9 cellular contexts compared by ENCODE assay signal in genomic region chr2:222693837-222694236, GRCh38. TPM values are rescaled to one million over a fixed set of nuclear protein-coding genes. Genes with fewer than 3 reads are reported as not detected.
DNase-seq lines count a peak whose midpoint lies in the region; ATAC-seq lines count a peak whose summit lies in the region.
"Had no signal": no experiment of that assay in that cellular context is flagged by ENCODE, and none has a peak within 500 bp of the region (broad histone marks: within the 10 kb centered on the region; RNA-seq: fewer than 3 reads in every experiment).

No MANE protein-coding gene starts in this region.

- DNase-seq in DMS 273 (lab: John Stamatoyannopoulos, UW; ENCODE audit: unreplicated experiment) (peak; percentile 48), DMS 273 treated with DMSO at 0.1 percent for 48 hours (lab: John Stamatoyannopoulos, UW) (no peak), RPMI8226 (peak; percentile 4), lung microvascular endothelial cell (ENCODE audit: low read depth in 2 of 2) (peak; percentile 20 to 51), pons (ENCODE audit: low spot score) (no peak), DMS79 treated with DMSO at 0.1 percent for 48 hours (lab: John Stamatoyannopoulos, UW) (no peak)
- no peak for DNase-seq in NK-92 treated with Interleukin-12 subunit alpha and Interleukin-12 subunit beta, amount 100 ng/mL, for 24 hours (lab: John Stamatoyannopoulos, UW)
- DNase-seq: NCI-H2081 treated with DMSO at 0.1 percent for 48 hours had no signal

- peak; percentile 53 for ATAC-seq in HG02870 (IDR thresholded peaks at IDR 0.05; ENCODE audit: unreplicated experiment)

RNA-seq across cellular contexts. Expression of gene MOGAT1, which starts 22.4 kb away (rescaled TPM):
- total RNA-seq in lung microvascular endothelial cell = not detected in 2 replicates

RNA-seq across cellular contexts. Expression of gene FARSB, which starts 37.9 kb away (rescaled TPM):
- 5.4 and 8.1 TPM in 2 replicates for total RNA-seq in lung microvascular endothelial cell

Comparison
In these comparisons a context has a peak if more than half of its experiments do, and no peak if none do; other contexts are left out.
1. DNase-seq: peak in DMS 273 (single experiment), RPMI8226 (single experiment) and lung microvascular endothelial cell (2 of 2); none in DMS 273 treated with DMSO at 0.1 percent for 48 hours (single experiment), pons (single experiment), NK-92 treated with Interleukin-12 subunit alpha and Interleukin-12 subunit beta, amount 100 ng/mL, for 24 hours (single experiment) and DMS79 treated with DMSO at 0.1 percent for 48 hours (single experiment).